In genomic region chr14:57578427-57579220, GRCh38 we compare ENCODE assay signal across 27 cellular contexts.
A peak's percentile ranks its signal among the peaks of the same experiment; 100 is the strongest.
DNase-seq lines count a peak whose midpoint lies in the region; ATAC-seq lines count a peak whose summit lies in the region.
"Had no signal": no experiment of that assay in that cellular context is flagged by ENCODE, and none has a peak within 500 bp of the region (broad histone marks: within the 10 kb centered on the region; RNA-seq: fewer than 3 reads in every experiment).

No MANE protein-coding gene starts in this region.

- DNase-seq in Caki2 (ENCODE audit: low read depth) (peak; percentile 25), NCI-H1694 (lab: John Stamatoyannopoulos, UW) (peak; percentile 63), NCI-H524 treated with DMSO at 0.1 percent for 48 hours (lab: John Stamatoyannopoulos, UW) (peak; percentile 93), islet precursor cell (peak; percentile 74), medulla oblongata (ENCODE audit: extremely low spot score) (no peak), left colon (no peak), NCI-H2107 (lab: John Stamatoyannopoulos, UW) (no peak)
- DNase-seq: ACHN; activated CD4-positive, alpha-beta memory T cell treated with anti-CD3 and anti-CD28 coated beads for 36 hours; activated CD4-positive, CD25-positive, alpha-beta regulatory T cell treated with anti-CD3 and anti-CD28 coated beads, Interleukin-2, amount 50 U/mL, for 72 hours; activated CD8-positive, alpha-beta memory T cell treated with anti-CD3 and anti-CD28 coated beads, Interleukin-2, amount 50 U/mL, for 4 hours; activated naive CD4-positive, alpha-beta T cell treated with anti-CD3 and anti-CD28 coated beads for 36 hours; BE2C; CD8-positive, alpha-beta T cell; H7; heart left ventricle; Karpas-422; NCI-H446; PC-3; psoas muscle; sigmoid colon; stimulated activated CD4-positive, alpha-beta T cell treated with anti-CD3 and anti-CD28 coated beads, Interleukin-4, amount 100 ng/mL, for 24 hours; T-helper 17 cell; thyroid gland; uterus had no signal

- ATAC-seq in GM18868 (IDR thresholded peaks at IDR 0.05; ENCODE audit: unreplicated experiment), result no peak
- no peak for ATAC-seq in left colon
- ATAC-seq: CD8-positive, alpha-beta T cell; heart left ventricle; PC-3; psoas muscle; SK-N-SH treated with all-trans-retinoic acid at 6 μM for 48 hours; T-helper 17 cell had no signal

- in situ Hi-C loops in Caki2 (cut with HindIII; ENCODE audit: low pct_unique_long_range_greater_than_20kb, low sequenced_read_pairs), result no loop called here

- intact Hi-C loops in left colon (cut with DNase I, micrococcal nuclease), result no loop called here

Comparison
In these comparisons a context has a peak if more than half of its experiments do, and no peak if none do; other contexts are left out.
1. DNase-seq: peak in Caki2 (single experiment), NCI-H1694 (single experiment), NCI-H524 treated with DMSO at 0.1 percent for 48 hours (single experiment) and islet precursor cell (single experiment); none in medulla oblongata (single experiment), left colon (0 of 2) and NCI-H2107 (single experiment).